Comparison of ENCODE assay signal across 23 cellular contexts in the genomic region with DNA sequence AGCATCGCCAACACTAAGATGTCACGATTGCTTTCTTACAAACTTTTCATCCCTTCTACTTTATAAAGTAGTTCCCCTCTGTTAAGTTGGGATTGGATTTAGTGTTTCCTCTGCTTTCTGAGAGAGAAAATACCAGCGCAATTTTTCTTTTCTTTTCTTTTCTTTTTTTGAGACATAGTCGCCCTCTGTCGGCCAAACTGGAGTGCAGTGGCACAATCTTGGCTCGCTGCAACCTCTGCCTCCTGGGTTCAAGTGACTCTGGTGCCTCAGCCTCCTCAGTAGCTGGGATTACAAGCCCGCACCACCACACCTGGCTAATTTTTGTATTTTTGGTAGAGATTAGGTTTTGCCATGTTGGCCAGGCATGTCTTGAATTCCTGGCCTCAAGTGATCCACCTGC. TPM values are rescaled to one million over a fixed set of nuclear protein-coding genes. Genes with fewer than 3 reads are reported as not detected.
DNase-seq lines count a peak whose midpoint lies in the region; ATAC-seq and TF ChIP-seq lines count a peak whose summit lies in the region.
"Had no signal": no experiment of that assay in that cellular context is flagged by ENCODE, and none has a peak within 500 bp of the region (broad histone marks: within the 10 kb centered on the region; RNA-seq: fewer than 3 reads in every experiment).

No MANE protein-coding gene starts in this region.

- H3K9me3 Mint-ChIP-seq in GM23338 (no peaks in the 10 kb centered on the region), endodermal cell (peaks cover 2% of the 10 kb centered on the region)

- H3K4me1 Mint-ChIP-seq in GM23338 (peaks cover 6% of the 10 kb centered on the region; the same call in 2 of the 3 replicates), endodermal cell (peaks cover 11% of the 10 kb centered on the region)

- H3K27me3 ChIP-seq in GM23338 (ENCODE audit: insufficient read depth) (no peaks in the 10 kb centered on the region), OCI-LY1 (ENCODE audit: insufficient read depth, low read length) (no peaks in the 10 kb centered on the region), endodermal cell (ENCODE audit: control insufficient read depth, insufficient read depth, low read length, poor library complexity, severe bottlenecking) (no peaks in the 10 kb centered on the region), smooth muscle cell (ENCODE audit: low read depth) (no peaks in the 10 kb centered on the region)
- H3K27me3 ChIP-seq: heart left ventricle, uterus had no signal

- peaks cover 18% of the 10 kb centered on the region; the same call in 1 of the 2 replicates for H4K20me1 ChIP-seq in GM23338 (replicated peaks; ENCODE audit: insufficient read depth)
- no peaks in the 10 kb centered on the region for H4K20me1 ChIP-seq in OCI-LY1 (ENCODE audit: insufficient read depth, low read length)
- peaks cover 87% of the 10 kb centered on the region for H4K20me1 ChIP-seq in smooth muscle cell (ENCODE audit: low read depth)

- H3K79me2 ChIP-seq in GM23338 (replicated peaks; ENCODE audit: insufficient read depth) (peaks cover 100% of the 10 kb centered on the region), OCI-LY1 (ENCODE audit: insufficient read depth, low read length) (peaks cover 98% of the 10 kb centered on the region), smooth muscle cell (ENCODE audit: low read depth) (peaks cover 59% of the 10 kb centered on the region)

- H3K9ac ChIP-seq in OCI-LY1 (ENCODE audit: low read length) (no peak overlapping the region), endodermal cell (ENCODE audit: extremely low read depth, low read length, poor library complexity, severe bottlenecking) (no peak overlapping the region), smooth muscle cell (ENCODE audit: low read depth) (no peak overlapping the region)

- DNase-seq in GM23338 (ENCODE audit: low spot score): peak; percentile 60
- DNase-seq in endodermal cell: peak; percentile 54
- no peak for DNase-seq in smooth muscle cell (lab: John Stamatoyannopoulos, UW; ENCODE audit: unreplicated experiment)
- no peak for DNase-seq in mucosa of gallbladder (ENCODE audit: low spot score)
- DNase-seq in islet precursor cell: no peak
- no peak for DNase-seq in HCEC 1CT
- DNase-seq: activated CD4-positive, CD25-positive, alpha-beta regulatory T cell; activated CD8-positive, alpha-beta memory T cell treated with anti-CD3 and anti-CD28 coated beads, Interleukin-2, amount 10 ng/mL, durations not matched to agents 7 days and 5 days; activated naive CD4-positive, alpha-beta T cell treated with anti-CD3 and anti-CD28 coated beads, Interleukin-2, amount 10 ng/mL, durations not matched to agents 7 days and 5 days; CD4-positive, CD25-positive, alpha-beta regulatory T cell; EL; heart left ventricle; NCI-H146; NCI-H446; psoas muscle; SIG-M5; stimulated activated CD4-positive, alpha-beta T cell treated with anti-CD3 and anti-CD28 coated beads, Interleukin-15, amount 100 ng/mL, for 24 hours; stimulated activated naive CD4-positive, alpha-beta T cell treated with Interleukin-2 at 50 U/mL for 16 hours; uterus had no signal

- no peak for ATAC-seq in GM23338
- ATAC-seq: activated CD8-positive, alpha-beta memory T cell treated with anti-CD3 and anti-CD28 coated beads, Interleukin-2, amount 10 ng/mL, durations not matched to agents 7 days and 5 days; heart left ventricle; psoas muscle had no signal

- H3K36me3 ChIP-seq in GM23338 (ENCODE audit: insufficient read depth) (no peaks in the 10 kb centered on the region), OCI-LY1 (ENCODE audit: insufficient read depth, low read length) (peaks cover 14% of the 10 kb centered on the region), endodermal cell (ENCODE audit: control insufficient read depth, insufficient read depth, low read length) (peaks cover 6% of the 10 kb centered on the region), smooth muscle cell (ENCODE audit: low read depth) (no peaks in the 10 kb centered on the region)
- H3K36me3 ChIP-seq: uterus had no signal

- H3K27me3 Mint-ChIP-seq in GM23338 (ENCODE audit: insufficient read depth, low read depth, poor library complexity) (no peaks in the 10 kb centered on the region), endodermal cell (ENCODE audit: insufficient read depth) (no peaks in the 10 kb centered on the region)
- H3K27me3 Mint-ChIP-seq: activated CD8-positive, alpha-beta memory T cell treated with anti-CD3 and anti-CD28 coated beads, Interleukin-2, amount 10 ng/mL, durations not matched to agents 7 days and 5 days; activated naive CD4-positive, alpha-beta T cell treated with anti-CD3 and anti-CD28 coated beads, Interleukin-2, amount 10 ng/mL, durations not matched to agents 7 days and 5 days; CD4-positive, CD25-positive, alpha-beta regulatory T cell had no signal

- H3K9me3 ChIP-seq in OCI-LY1 (ENCODE audit: low read length): 0 out of 2 replicates have a peak, but pooled peaks cover 5% of the 10 kb centered on the region
- no peaks in the 10 kb centered on the region for H3K9me3 ChIP-seq in endodermal cell (ENCODE audit: control insufficient read depth, low read length)
- H3K9me3 ChIP-seq in smooth muscle cell (replicated peaks; ENCODE audit: low read depth): no peaks in the 10 kb centered on the region
- H3K9me3 ChIP-seq: psoas muscle, uterus had no signal

- no peak overlapping the region for H3K4me3 Mint-ChIP-seq in GM23338
- H3K4me3 Mint-ChIP-seq in endodermal cell: no peak overlapping the region
- H3K4me3 Mint-ChIP-seq: activated CD8-positive, alpha-beta memory T cell treated with anti-CD3 and anti-CD28 coated beads, Interleukin-2, amount 10 ng/mL, durations not matched to agents 7 days and 5 days; activated naive CD4-positive, alpha-beta T cell treated with anti-CD3 and anti-CD28 coated beads, Interleukin-2, amount 10 ng/mL, durations not matched to agents 7 days and 5 days; activated T-helper 1 cell treated with anti-CD3 and anti-CD28 coated beads, Interleukin-12 subunit alpha, Interleukin-12 subunit beta, Interleukin-2, Interleukin-4 antibody, amounts not matched to agents 30 ng/mL and 10 ng/mL and 1 ng/mL, durations not matched to agents 14 hours and 24 hours and 36 hours; brain had no signal

- H2AFZ ChIP-seq in GM23338: no peak overlapping the region
- no peak overlapping the region for H2AFZ ChIP-seq in OCI-LY1 (ENCODE audit: low read length)
- H2AFZ ChIP-seq in smooth muscle cell (ENCODE audit: low read depth): no peak overlapping the region

- H3K4me3 ChIP-seq in GM23338: no peak overlapping the region
- H3K4me3 ChIP-seq in OCI-LY1 (ENCODE audit: low read depth, low read length, poor library complexity, severe bottlenecking): no peak overlapping the region
- H3K4me3 ChIP-seq in endodermal cell (ENCODE audit: low read length): no peak overlapping the region
- no peak overlapping the region for H3K4me3 ChIP-seq in smooth muscle cell
- H3K4me3 ChIP-seq: heart left ventricle, lung, psoas muscle, uterus had no signal

- TF ChIP-seq CTCF in GM23338 (conservative IDR thresholded peaks at IDR 0.05; ENCODE audit: low read depth in 2 of 2) (peak; percentile 62 to 75), OCI-LY1 (IDR thresholded peaks at IDR 0.05; ENCODE audit: low read length) (peak; percentile 42; the same call in 1 of the 2 replicates), endodermal cell (conservative IDR thresholded peaks at IDR 0.05) (peak; percentile 66), smooth muscle cell (IDR thresholded peaks at IDR 0.05; ENCODE audit: borderline replicate concordance, insufficient read depth, poor library complexity, severe bottlenecking) (peak; percentile 21)

- WGBS in endodermal cell (ENCODE audit: insufficient coverage in 1 of 2, insufficient read length in 1 of 2), 2 experiments: 85% methylated on average over 7 of the region's 7 CpGs; no CpG with 5 or more reads in 1 of the 2 experiments
- 85% methylated on average over 7 of the region's 7 CpGs for WGBS in smooth muscle cell (ENCODE audit: low lambda C conversion rate)

- no peaks in the 10 kb centered on the region for H3F3A ChIP-seq in GM23338 (replicated peaks; ENCODE audit: low read depth)
- no peaks in the 10 kb centered on the region for H3F3A ChIP-seq in OCI-LY1 (ENCODE audit: insufficient read depth, low read length)
- H3F3A ChIP-seq in smooth muscle cell (ENCODE audit: low read depth): no peaks in the 10 kb centered on the region

- H3K27ac Mint-ChIP-seq in GM23338 (no peak overlapping the region), endodermal cell (no peak overlapping the region)
- H3K27ac Mint-ChIP-seq: activated CD8-positive, alpha-beta memory T cell treated with anti-CD3 and anti-CD28 coated beads, Interleukin-2, amount 10 ng/mL, durations not matched to agents 7 days and 5 days; activated naive CD4-positive, alpha-beta T cell treated with anti-CD3 and anti-CD28 coated beads, Interleukin-2, amount 10 ng/mL, durations not matched to agents 7 days and 5 days; activated T-helper 1 cell treated with anti-CD3 and anti-CD28 coated beads, Interleukin-12 subunit alpha, Interleukin-12 subunit beta, Interleukin-2, Interleukin-4 antibody, amounts not matched to agents 30 ng/mL and 10 ng/mL and 1 ng/mL, durations not matched to agents 14 hours and 24 hours and 36 hours; brain had no signal

- no peaks in the 10 kb centered on the region for H3K9me2 ChIP-seq in GM23338 (ENCODE audit: insufficient read depth)
- H3K9me2 ChIP-seq in OCI-LY1 (ENCODE audit: low read depth, low read length): no peaks in the 10 kb centered on the region

- H3K27ac ChIP-seq in GM23338 (ENCODE audit: low read depth) (no peak overlapping the region), OCI-LY1 (ENCODE audit: low read depth, low read length, poor library complexity, severe bottlenecking) (no peak overlapping the region), endodermal cell (ENCODE audit: low read depth, low read length) (no peak overlapping the region), smooth muscle cell (ENCODE audit: low read depth) (no peak overlapping the region)
- H3K27ac ChIP-seq: heart left ventricle, psoas muscle, uterus had no signal

- H3K4me2 ChIP-seq in GM23338 (no peak overlapping the region), OCI-LY1 (ENCODE audit: low read length) (no peak overlapping the region), smooth muscle cell (no peak overlapping the region)

- H3K4me1 ChIP-seq in GM23338 (ENCODE audit: insufficient read depth) (no peaks in the 10 kb centered on the region), OCI-LY1 (ENCODE audit: insufficient read depth, low read length, severe bottlenecking) (no peaks in the 10 kb centered on the region), endodermal cell (ENCODE audit: control insufficient read depth, insufficient read depth, low read length) (peaks cover 6% of the 10 kb centered on the region), smooth muscle cell (ENCODE audit: low read depth) (no peaks in the 10 kb centered on the region)

- H3K36me3 Mint-ChIP-seq in GM23338 (ENCODE audit: low read depth) (no peaks in the 10 kb centered on the region), endodermal cell (ENCODE audit: low read depth) (peaks cover 17% of the 10 kb centered on the region)

RNA-seq across cellular contexts. Expression of a gene that starts 9.0 kb away (rescaled TPM):
- total RNA-seq in GM23338 (2014; rRNA removed; shearing (Covaris generic)): 48.7 and 56.4 TPM in 2 replicates
- polyA plus RNA-seq in GM23338 (2016; fragmentation: Nextera tagmentation; extraction: Ambion mirVana): 6.5 and 8.8 TPM in 2 replicates
- 10 to 100 TPM; 29.4 to 32.0 TPM for total RNA-seq in endodermal cell
- 16.7 TPM for polyA plus RNA-seq in endodermal cell (2013, experiment 1 of 2)
- 16.1 TPM for polyA plus RNA-seq in endodermal cell (2013, experiment 2 of 2)
- total RNA-seq in smooth muscle cell: 17.2 and 19.2 TPM in 2 replicates
- 3.6 and 4.5 TPM in 2 replicates for polyA plus RNA-seq in smooth muscle cell
- 31.0 TPM for total RNA-seq in mucosa of gallbladder

RNA-seq across cellular contexts. Expression of a gene that starts 9.2 kb away (rescaled TPM):
- total RNA-seq in GM23338 (2014; rRNA removed; shearing (Covaris generic)): 30.3 and 33.0 TPM in 2 replicates
- polyA plus RNA-seq in GM23338 (2016; fragmentation: Nextera tagmentation; extraction: Ambion mirVana) (7.9 and 9.4 TPM in 2 replicates), smooth muscle cell (10.1 and 14.3 TPM in 2 replicates)
- total RNA-seq in endodermal cell (10 to 100 TPM; 38.2 to 48.8 TPM), smooth muscle cell (26.6 and 31.8 TPM in 2 replicates), mucosa of gallbladder (24.2 TPM)
- 19.4 TPM for polyA plus RNA-seq in endodermal cell (2013, experiment 1 of 2)
- polyA plus RNA-seq in endodermal cell (2013, experiment 2 of 2): 18.4 TPM

Comparison
In these comparisons a context has a peak if more than half of its experiments do, and no peak if none do; other contexts are left out.
1. DNase-seq: peak in GM23338 (single experiment) and endodermal cell (single experiment); none in smooth muscle cell (single experiment), mucosa of gallbladder (single experiment), islet precursor cell (single experiment) and HCEC 1CT (single experiment).
2. Peak in every context shown above with its lines, with median percentiles within 50 percentile points of each other: CTCF ChIP-seq.